ENCODE assay signal across 19 cellular contexts in the genomic region with DNA sequence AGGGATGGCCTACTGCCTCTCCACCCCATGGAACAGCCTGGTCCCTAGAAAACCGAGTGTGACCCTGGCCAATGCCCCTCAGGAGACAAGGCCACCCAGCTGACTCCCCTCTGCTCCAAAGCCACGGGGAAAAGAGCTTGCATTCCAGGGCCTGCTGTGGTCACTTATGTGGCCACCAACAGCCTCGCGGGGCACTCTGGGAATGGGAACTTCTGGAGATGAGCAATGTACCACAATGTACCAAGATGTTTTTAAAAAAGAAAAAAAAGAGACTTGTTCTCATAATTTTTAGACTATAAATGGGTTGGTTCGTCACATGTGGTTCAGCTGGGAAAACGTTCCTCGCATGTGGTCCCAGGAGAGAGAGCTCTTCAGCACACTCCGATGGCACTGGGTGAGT.
DNase-seq lines count a peak whose midpoint lies in the region; ATAC-seq and TF ChIP-seq lines count a peak whose summit lies in the region.
"Had no signal": no experiment of that assay in that cellular context is flagged by ENCODE, and none has a peak within 500 bp of the region (broad histone marks: within the 10 kb centered on the region; RNA-seq: fewer than 3 reads in every experiment).

No MANE protein-coding gene starts in this region.

- no peak overlapping the region for H4K8ac ChIP-seq in neuronal stem cell (ENCODE audit: low read depth, low read length)

- no peak overlapping the region for H3K4me3 Mint-ChIP-seq in activated T-helper 17 cell treated with anti-CD3 and anti-CD28 coated beads, Interleukin-2, amount 50 U/mL, for 72 hours
- H3K4me3 Mint-ChIP-seq: endodermal cell, GM23338 had no signal

- H3K36me3 ChIP-seq in heart right ventricle (peaks cover 0 to 99% (median 27%) of the 10 kb centered on the region in 9 donors), neuronal stem cell (replicated peaks in 1 of 2; ENCODE audit: control insufficient read depth in 2 of 2, insufficient read depth in 2 of 2, low read length in 2 of 2) (peaks cover 12 to 80% of the 10 kb centered on the region in 2 donors), suprapubic skin (peaks cover 70% of the 10 kb centered on the region)

- no peak for TF ChIP-seq CTCF in heart right ventricle (IDR thresholded peaks at IDR 0.05)
- no peak for TF ChIP-seq CTCF in suprapubic skin (IDR thresholded peaks at IDR 0.05)

- WGBS in heart right ventricle, 2 donors = 80 to 86% methylated on average over 8 of the region's 8 CpGs
- no CpG with 5 or more reads among the region's 8 CpGs for WGBS in neuronal stem cell (ENCODE audit: extremely low coverage in 2 of 2, insufficient read length in 2 of 2, insufficient replicate concordance in 1 of 2), 2 donors
- WGBS in suprapubic skin = 60% methylated on average over 8 of the region's 8 CpGs

- H3K27ac ChIP-seq in heart right ventricle = peak overlapping the region in 6 of 10 donors; percentile 1 to 45 (median 18)
- no peak overlapping the region for H3K27ac ChIP-seq in neuronal stem cell (replicated peaks; ENCODE audit: low read length)
- peak overlapping the region; percentile 75 for H3K27ac ChIP-seq in suprapubic skin
- H3K27ac ChIP-seq: cardiac muscle cell, VCaP had no signal

- H3K9ac ChIP-seq in neuronal stem cell (ENCODE audit: low read depth, low read length, poor library complexity) = no peak overlapping the region

- H2AK5ac ChIP-seq in neuronal stem cell (ENCODE audit: low read depth, low read length) = no peak overlapping the region

- TF ChIP-seq POLR2A in suprapubic skin (IDR thresholded peaks at IDR 0.05) = no peak

- peak overlapping the region; percentile 5 for H2BK5ac ChIP-seq in neuronal stem cell (ENCODE audit: low read length)

- no peak overlapping the region for H2BK120ac ChIP-seq in neuronal stem cell (ENCODE audit: low read depth, low read length)

- ATAC-seq in heart right ventricle (peak in 3 of 8 donors; percentile 13 to 34 (median 19)), Right ventricle myocardium inferior (no peak), GM18861 (IDR thresholded peaks at IDR 0.05; ENCODE audit: unreplicated experiment) (no peak)
- no peak for ATAC-seq in activated T-helper 17 cell treated with anti-CD3 and anti-CD28 coated beads, Interleukin-2, amount 50 U/mL, for 72 hours (replicated peaks)
- ATAC-seq: esophagus mucosa had no signal

- no peak overlapping the region for H2AFZ ChIP-seq in neuronal stem cell (ENCODE audit: low read length)
- H2AFZ ChIP-seq: GM23338 had no signal

- no peak overlapping the region for H4K91ac ChIP-seq in neuronal stem cell (ENCODE audit: low read depth, low read length, poor library complexity)

- no peaks in the 10 kb centered on the region for H3K27me3 ChIP-seq in heart right ventricle
- no peaks in the 10 kb centered on the region for H3K27me3 ChIP-seq in neuronal stem cell (ENCODE audit: control insufficient read depth in 3 of 3, insufficient read depth in 3 of 3, low read depth in 1 of 3, low read length in 3 of 3)
- no peaks in the 10 kb centered on the region for H3K27me3 ChIP-seq in suprapubic skin
- H3K27me3 ChIP-seq: cardiac muscle cell, transverse colon had no signal

- DNase-seq in heart right ventricle = no peak
- no peak for DNase-seq in Right ventricle myocardium inferior (ENCODE audit: missing footprints)
- no peak for DNase-seq in neuronal stem cell (ENCODE audit: low spot score)
- no peak for DNase-seq in suprapubic skin (ENCODE audit: low spot score in 2 of 2)
- no peak for DNase-seq in NCI-H82 treated with DMSO at 0.1 percent for 48 hours (lab: John Stamatoyannopoulos, UW; ENCODE audit: unreplicated experiment)
- no peak for DNase-seq in NCI-H526 treated with DMSO at 0.1 percent for 48 hours (lab: John Stamatoyannopoulos, UW)
- DNase-seq: activated CD4-positive, alpha-beta T cell treated with anti-CD3 and anti-CD28 coated beads for 48 hours; activated naive CD4-positive, alpha-beta T cell treated with anti-CD3 and anti-CD28 coated beads, Interleukin-2, amount 50 U/mL, for 16 hours; NCI-H1436 treated with DMSO at 0.1 percent for 48 hours; NCI-H774; small intestine; transverse colon had no signal

- H2BK12ac ChIP-seq in neuronal stem cell (ENCODE audit: low read length) = no peak overlapping the region

- H3K14ac ChIP-seq in neuronal stem cell (ENCODE audit: low read length) = no peak overlapping the region

- no peak overlapping the region for H3K4ac ChIP-seq in neuronal stem cell (ENCODE audit: low read length)

- TF ChIP-seq EP300 in suprapubic skin (IDR thresholded peaks at IDR 0.05) = no peak

- H3K27me3 Mint-ChIP-seq in activated T-helper 17 cell treated with anti-CD3 and anti-CD28 coated beads, Interleukin-2, amount 50 U/mL, for 72 hours = no peaks in the 10 kb centered on the region

- peaks cover 7 to 65% (median 19%) of the 10 kb centered on the region in 9 donors for H3K4me1 ChIP-seq in heart right ventricle
- no peaks in the 10 kb centered on the region for H3K4me1 ChIP-seq in neuronal stem cell (ENCODE audit: control insufficient read depth in 2 of 2, insufficient read depth in 1 of 2, low read depth in 1 of 2, low read length in 2 of 2)
- H3K4me1 ChIP-seq in suprapubic skin = peaks cover 43% of the 10 kb centered on the region

- H3K9me3 ChIP-seq in heart right ventricle (peaks cover 0 to 6% (median 0%) of the 10 kb centered on the region in 11 donors), neuronal stem cell (replicated peaks in 1 of 2; ENCODE audit: control insufficient read depth in 2 of 2, insufficient read depth in 1 of 2, low read depth in 1 of 2, low read length in 2 of 2) (peaks cover 0 to 5% of the 10 kb centered on the region in 2 donors), suprapubic skin (no peaks in the 10 kb centered on the region)
- H3K9me3 ChIP-seq: transverse colon had no signal

- peaks cover 68% of the 10 kb centered on the region for H3K36me3 Mint-ChIP-seq in activated T-helper 17 cell treated with anti-CD3 and anti-CD28 coated beads, Interleukin-2, amount 50 U/mL, for 72 hours (ENCODE audit: low read depth)

- intact Hi-C loops in heart right ventricle (cut with DNase I) (no loop called here), Right ventricle myocardium inferior (cut with DNase I) (no loop called here)

- no peak overlapping the region for H2BK15ac ChIP-seq in neuronal stem cell (ENCODE audit: low read length)

- peak overlapping the region; percentile 43 for H3K27ac Mint-ChIP-seq in activated T-helper 17 cell treated with anti-CD3 and anti-CD28 coated beads, Interleukin-2, amount 50 U/mL, for 72 hours
- H3K27ac Mint-ChIP-seq: endodermal cell, GM23338 had no signal

- H3K4me1 Mint-ChIP-seq in activated T-helper 17 cell treated with anti-CD3 and anti-CD28 coated beads, Interleukin-2, amount 50 U/mL, for 72 hours = peaks cover 29% of the 10 kb centered on the region
- H3K4me1 Mint-ChIP-seq: GM23338 had no signal

- peaks cover 16% of the 10 kb centered on the region for H3K79me1 ChIP-seq in neuronal stem cell (ENCODE audit: low read depth, low read length)

- H3K23ac ChIP-seq in neuronal stem cell (ENCODE audit: low read depth, low read length, poor library complexity) = no peak overlapping the region

- no peak overlapping the region for H3K18ac ChIP-seq in neuronal stem cell (ENCODE audit: low read length)

- no peaks in the 10 kb centered on the region for H3K9me3 Mint-ChIP-seq in activated T-helper 17 cell treated with anti-CD3 and anti-CD28 coated beads, Interleukin-2, amount 50 U/mL, for 72 hours
- H3K9me3 Mint-ChIP-seq: endodermal cell, GM23338 had no signal

- H3K4me2 ChIP-seq in neuronal stem cell (ENCODE audit: insufficient read depth, low read length, poor library complexity, severe bottlenecking) = no peak overlapping the region
- H3K4me2 ChIP-seq: GM23338 had no signal

- H3K4me3 ChIP-seq in heart right ventricle = no peak overlapping the region
- H3K4me3 ChIP-seq in neuronal stem cell (ENCODE audit: low read length in 2 of 2) = no peak overlapping the region
- no peak overlapping the region for H3K4me3 ChIP-seq in suprapubic skin
- H3K4me3 ChIP-seq: cardiac muscle cell, GM23338, transverse colon had no signal
